Comparison of ENCODE assay signal across 1 cellular context in genomic region chr13:72221276-72221962, GRCh38.
A peak's percentile ranks its signal among the peaks of the same experiment; 100 is the strongest.
TF ChIP-seq lines count a peak whose summit lies in the region.

No MANE protein-coding gene starts in this region.

TF ChIP-seq in HepG2, 621 proteins besides CTCF, POLR2A, EP300 and RAD21 (continued from another document):
- TF ChIP-seq TBP (CRISPR knock-in tag; IDR thresholded peaks at IDR 0.05) = no peak
- TF ChIP-seq TEAD3 (CRISPR knock-in tag; optimal IDR thresholded peaks at IDR 0.05; ENCODE audit: borderline replicate concordance) = peak; percentile 86
- peak; percentile 81 for TF ChIP-seq XRCC5 (optimal IDR thresholded peaks at IDR 0.05; ENCODE audit: low read length)
- no peak for TF ChIP-seq CREB1 (IDR thresholded peaks at IDR 0.05)
- TF ChIP-seq CREB1 (CRISPR knock-in tag; IDR thresholded peaks at IDR 0.05) = no peak
- TF ChIP-seq NFIB (CRISPR knock-in tag; IDR thresholded peaks at IDR 0.05; ENCODE audit: borderline replicate concordance) = no peak
- TF ChIP-seq ZFP36L1 (CRISPR knock-in tag; IDR thresholded peaks at IDR 0.05) = peak; percentile 76; the same call in 1 of the 2 replicates
- TF ChIP-seq RARA (CRISPR knock-in tag; IDR thresholded peaks at IDR 0.05) = no peak
- no peak for TF ChIP-seq ZNF781 (CRISPR knock-in tag; IDR thresholded peaks at IDR 0.05; ENCODE audit: borderline replicate concordance, not compliant biosample characterization)
- no peak for TF ChIP-seq RELA (CRISPR knock-in tag; IDR thresholded peaks at IDR 0.05)
- no peak for TF ChIP-seq MAF1 (CRISPR knock-in tag; IDR thresholded peaks at IDR 0.05; ENCODE audit: borderline replicate concordance)
- TF ChIP-seq STAG1 (CRISPR knock-in tag; IDR thresholded peaks at IDR 0.05) = peak; percentile 58
- no peak for TF ChIP-seq KLF16 (CRISPR knock-in tag; IDR thresholded peaks at IDR 0.05)
- TF ChIP-seq ZMYM4 (CRISPR knock-in tag; IDR thresholded peaks at IDR 0.05) = peak; percentile 38; the same call in 1 of the 2 replicates
- TF ChIP-seq, protein P1, sequence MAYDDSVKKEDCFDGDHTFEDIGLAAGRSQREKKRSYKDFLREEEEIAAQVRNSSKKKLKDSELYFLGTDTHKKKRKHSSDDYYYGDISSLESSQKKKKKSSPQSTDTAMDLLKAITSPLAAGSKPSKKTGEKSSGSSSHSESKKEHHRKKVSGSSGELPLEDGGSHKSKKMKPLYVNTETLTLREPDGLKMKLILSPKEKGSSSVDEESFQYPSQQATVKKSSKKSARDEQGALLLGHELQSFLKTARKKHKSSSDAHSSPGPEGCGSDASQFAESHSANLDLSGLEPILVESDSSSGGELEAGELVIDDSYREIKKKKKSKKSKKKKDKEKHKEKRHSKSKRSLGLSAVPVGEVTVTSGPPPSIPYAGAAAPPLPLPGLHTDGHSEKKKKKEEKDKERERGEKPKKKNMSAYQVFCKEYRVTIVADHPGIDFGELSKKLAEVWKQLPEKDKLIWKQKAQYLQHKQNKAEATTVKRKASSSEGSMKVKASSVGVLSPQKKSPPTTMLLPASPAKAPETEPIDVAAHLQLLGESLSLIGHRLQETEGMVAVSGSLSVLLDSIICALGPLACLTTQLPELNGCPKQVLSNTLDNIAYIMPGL (CRISPR knock-in tag; IDR thresholded peaks at IDR 0.05; ENCODE audit: borderline replicate concordance in 1 of 2, low read depth in 1 of 2) = 0 out of 4 replicates have a peak, but pooled peaks of 1 of the 2 experiments have one; percentile 27
- TF ChIP-seq TFAP4 (IDR thresholded peaks at IDR 0.05; ENCODE audit: borderline replicate concordance, low read depth) = no peak
- TF ChIP-seq SALL1 (CRISPR knock-in tag; IDR thresholded peaks at IDR 0.05) = no peak
- TF ChIP-seq SMC3 (IDR thresholded peaks at IDR 0.05; ENCODE audit: low read length) = peak; percentile 2; the same call in 1 of the 2 replicates
- no peak for TF ChIP-seq MXI1 (IDR thresholded peaks at IDR 0.05; ENCODE audit: borderline replicate concordance, low read depth, low read length)
- TF ChIP-seq ZNF230 (CRISPR knock-in tag; IDR thresholded peaks at IDR 0.05) = no peak
TF ChIP-seq in HepG2: peak in this region for 7.
